9 cellular contexts compared by ENCODE assay signal in the genomic region with DNA sequence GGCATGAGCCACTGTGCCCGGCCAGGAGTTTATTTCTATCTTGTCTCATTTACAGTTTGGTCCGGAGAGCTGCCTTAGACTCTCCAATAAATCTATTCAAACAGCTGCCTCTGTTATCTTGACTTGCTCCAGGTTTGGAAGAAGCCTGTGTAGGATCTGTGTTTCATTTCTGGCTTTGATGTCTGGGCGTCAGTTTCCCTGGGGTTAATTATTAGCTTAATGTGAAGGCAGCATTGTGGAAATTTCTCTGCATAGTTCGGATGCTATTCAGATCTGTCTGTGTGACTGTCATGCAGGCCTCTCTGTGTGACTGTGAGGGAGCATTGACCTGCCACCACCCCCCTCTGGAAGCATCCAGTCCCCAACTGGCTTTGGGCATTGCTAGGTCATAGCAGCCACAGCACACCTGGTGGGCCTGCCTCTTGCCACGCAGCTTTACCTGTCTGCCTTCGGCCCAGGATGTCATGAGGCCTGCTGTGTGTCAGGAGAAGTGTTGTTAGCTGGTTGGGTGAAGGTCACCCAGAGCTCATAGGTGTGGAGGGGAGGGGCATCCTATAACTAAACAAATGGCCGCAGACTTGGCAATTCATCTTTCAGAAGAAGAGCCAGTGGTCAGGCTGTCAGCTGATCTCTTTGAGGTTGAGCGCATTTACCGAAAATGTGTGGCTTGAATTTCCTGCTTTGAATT. TPM values are rescaled to one million over a fixed set of nuclear protein-coding genes. Genes with fewer than 3 reads are reported as not detected.
DNase-seq lines count a peak whose midpoint lies in the region; ATAC-seq and TF ChIP-seq lines count a peak whose summit lies in the region.
"Had no signal": no experiment of that assay in that cellular context is flagged by ENCODE, and none has a peak within 500 bp of the region (broad histone marks: within the 10 kb centered on the region; RNA-seq: fewer than 3 reads in every experiment).

No MANE protein-coding gene starts in this region.

- H3K9me3 Mint-ChIP-seq in CD4-positive, alpha-beta memory T cell, result no peaks in the 10 kb centered on the region

- H3K4me3 ChIP-seq in CD4-positive, alpha-beta memory T cell (ENCODE audit: low read length in 2 of 2), result no peak overlapping the region
- H3K4me3 ChIP-seq in mucosa of descending colon, result no peak overlapping the region

- intact Hi-C loops in CD4-positive, alpha-beta memory T cell (cut with micrococcal nuclease), result no loop called here
- intact Hi-C loops in mucosa of descending colon (cut with DNase I, micrococcal nuclease), result no loop called here

- peaks cover 11% of the 10 kb centered on the region for H3K4me1 ChIP-seq in CD4-positive, alpha-beta memory T cell (ENCODE audit: insufficient read depth, low read length)
- H3K4me1 ChIP-seq in mucosa of descending colon (ENCODE audit: low read depth), result peaks cover 27% of the 10 kb centered on the region

- TF ChIP-seq CTCF in VCaP (conservative IDR thresholded peaks at IDR 0.05), result no peak
- TF ChIP-seq CTCF in mucosa of descending colon (IDR thresholded peaks at IDR 0.05), result no peak

- H3K27me3 Mint-ChIP-seq in CD4-positive, alpha-beta memory T cell, result no peaks in the 10 kb centered on the region

- POLR2A ChIA-PET in CD4-positive, alpha-beta memory T cell (lab: Charles Lee; ENCODE audit: partially characterized antibody), result no interaction called here

- H3K36me3 Mint-ChIP-seq in CD4-positive, alpha-beta memory T cell, result peaks cover 12 to 15% of the 10 kb centered on the region in 2 donors

- H3K9me3 ChIP-seq in CD4-positive, alpha-beta memory T cell (ENCODE audit: control insufficient read depth in 1 of 2, low read length in 2 of 2), result no peaks in the 10 kb centered on the region
- no peaks in the 10 kb centered on the region for H3K9me3 ChIP-seq in mucosa of descending colon

- H3K27ac ChIP-seq in CD4-positive, alpha-beta memory T cell (ENCODE audit: low read depth, low read length), result no peak overlapping the region
- peak overlapping the region; percentile 92 for H3K27ac ChIP-seq in VCaP

- peak overlapping the region; percentile 11 to 80 (median 42) for H3K27ac Mint-ChIP-seq in CD4-positive, alpha-beta memory T cell

- H3K27me3 ChIP-seq in CD4-positive, alpha-beta memory T cell (ENCODE audit: insufficient read depth, low read length), result no peaks in the 10 kb centered on the region

- DNase-seq in CD4-positive, alpha-beta memory T cell, result no peak
- DNase-seq in mucosa of descending colon (peak in 1 of 3 donors; percentile 58), NCI-H1930 (lab: John Stamatoyannopoulos, UW) (no peak), GM19240 (ENCODE audit: insufficient read length, low spot score) (no peak)
- DNase-seq: NCI-H1092 treated with DMSO at 0.1 percent for 48 hours had no signal

- CTCF ChIA-PET in CD4-positive, alpha-beta memory T cell (lab: Charles Lee; ENCODE audit: partially characterized antibody), result interaction anchor here (1.1 to 2.6 kb wide), 2 partner anchors 9 to 51 kb away, joined by 3 to 12 read pairs; no protein-coding TSS in a partner anchor

- peaks cover 18 to 48% (median 26%) of the 10 kb centered on the region in 4 donors for H3K4me1 Mint-ChIP-seq in CD4-positive, alpha-beta memory T cell

- H3K4me3 Mint-ChIP-seq in CD4-positive, alpha-beta memory T cell, result peak overlapping the region in 6 of 8 donors; percentile 15 to 58 (median 41)

- no peaks in the 10 kb centered on the region for H3K36me3 ChIP-seq in CD4-positive, alpha-beta memory T cell (ENCODE audit: insufficient read depth, low read length)
- H3K36me3 ChIP-seq in mucosa of descending colon (ENCODE audit: low read depth), result no peaks in the 10 kb centered on the region

- peak; percentile 74 for ATAC-seq in GM21423 (IDR thresholded peaks at IDR 0.05; ENCODE audit: unreplicated experiment)
- peak; percentile 48 for ATAC-seq in mucosa of descending colon
- ATAC-seq in HG03521 (IDR thresholded peaks at IDR 0.05; ENCODE audit: unreplicated experiment), result no peak
- no peak for ATAC-seq in HG02588 (IDR thresholded peaks at IDR 0.05; ENCODE audit: unreplicated experiment)

RNA-seq across cellular contexts. Expression of a gene that starts 9.8 kb away (rescaled TPM):
- total RNA-seq in CD4-positive, alpha-beta memory T cell, result 10 to 100 TPM; 20.7 to 22.9 TPM
- 10 to 100 TPM in 1 of 2 donors, 1 to 10 TPM in 1; 8.7 to 24.3 TPM for polyA plus RNA-seq in CD4-positive, alpha-beta memory T cell
- 100 to 1,000 TPM in 1 of 3 donors, 10 to 100 TPM in 2; 56.3 to 155 (median 87.8) TPM for total RNA-seq in mucosa of descending colon

Comparison
In these comparisons a context has a peak if more than half of its experiments do, and no peak if none do; other contexts are left out.
1. ATAC-seq: peak in GM21423 (single experiment) and mucosa of descending colon (single experiment); none in HG03521 (single experiment) and HG02588 (single experiment).